2 cellular contexts compared by ENCODE assay signal in the genomic region with DNA sequence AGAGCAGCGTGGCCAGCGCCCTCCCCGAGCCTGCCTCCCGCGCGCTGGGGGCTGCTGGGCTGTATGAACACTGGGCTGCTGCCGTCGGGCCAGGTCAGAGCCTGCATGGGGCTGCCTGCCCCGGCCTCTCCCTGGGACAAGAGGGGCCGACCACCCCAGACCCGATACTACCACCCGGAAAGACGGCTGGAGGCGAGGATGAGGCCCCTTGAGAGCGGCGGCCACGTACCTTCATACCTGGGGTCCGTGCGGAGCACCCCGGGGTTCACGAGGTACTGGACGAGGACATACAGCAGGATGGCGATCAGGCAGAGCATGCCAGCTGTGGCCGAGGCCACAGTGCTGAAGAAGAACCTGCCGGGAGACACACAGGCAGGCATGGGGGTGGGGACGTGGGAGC. TPM values are rescaled to one million over a fixed set of nuclear protein-coding genes. Genes with fewer than 3 reads are reported as not detected.
"Had no signal": no experiment of that assay in that cellular context is flagged by ENCODE, and none has a peak within 500 bp of the region (broad histone marks: within the 10 kb centered on the region; RNA-seq: fewer than 3 reads in every experiment).

No MANE protein-coding gene starts in this region.

RNA-seq across cellular contexts. Expression of gene ZDHHC11B, which starts 58.8 kb away (rescaled TPM):
- total RNA-seq: epithelial cell of proximal tubule had no signal
- polyA plus RNA-seq: SK-N-SH had no signal
